ENCODE assay signal across 1 cellular context in genomic region chr2:3535794-3536681, GRCh38.
TF ChIP-seq lines count a peak whose summit lies in the region.

No MANE protein-coding gene starts in this region.

TF ChIP-seq in IMR-90, 13 proteins besides CTCF, POLR2A, EP300 and RAD21 (continued from another document):
- TF ChIP-seq BHLHE40 (IDR thresholded peaks at IDR 0.05; ENCODE audit: low read depth, low read length): peak; percentile 70
